ENCODE assay signal across 19 cellular contexts in genomic region chr6:156887623-156888269, GRCh38.
A peak's percentile ranks its signal among the peaks of the same experiment; 100 is the strongest.
DNase-seq lines count a peak whose midpoint lies in the region; ATAC-seq lines count a peak whose summit lies in the region.
"Had no signal": no experiment of that assay in that cellular context is flagged by ENCODE, and none has a peak within 500 bp of the region (broad histone marks: within the 10 kb centered on the region; RNA-seq: fewer than 3 reads in every experiment).

No MANE protein-coding gene starts in this region.

- peak; percentile 37 for ATAC-seq in activated CD4-positive, alpha-beta T cell treated with anti-CD3 and anti-CD28 coated beads for 36 hours
- peak; percentile 9 to 17 for ATAC-seq in right cardiac atrium
- ATAC-seq in stimulated activated naive CD8-positive, alpha-beta T cell treated with anti-CD3 and anti-CD28 coated beads, Interleukin-15, Interleukin-2, amounts not matched to agents 100 U/mL and 50 U/mL, for 24 hours: peak; percentile 51
- ATAC-seq: left lung had no signal

- no peaks in the 10 kb centered on the region for H3K9me3 ChIP-seq in right cardiac atrium (ENCODE audit: control insufficient read depth, low read length)
- H3K9me3 ChIP-seq: left lung, transverse colon had no signal

- intact Hi-C loops in activated CD4-positive, alpha-beta T cell treated with anti-CD3 and anti-CD28 coated beads for 36 hours (cut with DNase I, micrococcal nuclease): loop anchor here in 1 of 2 experiments (5.0 kb wide), 1 partner anchor 45 kb away; no protein-coding TSS in a partner anchor
- intact Hi-C loops in right cardiac atrium (cut with DNase I): loop anchor here in 1 of 4 donors (10.0 kb wide), 1 partner anchor 127 kb away; no protein-coding TSS in a partner anchor
- intact Hi-C loops in activated naive CD4-positive, alpha-beta T cell treated with anti-CD3 and anti-CD28 coated beads for 36 hours (cut with micrococcal nuclease): no loop called here

- no peaks in the 10 kb centered on the region for H3K36me3 Mint-ChIP-seq in activated CD4-positive, alpha-beta T cell treated with anti-CD3 and anti-CD28 coated beads for 36 hours (ENCODE audit: low read depth)
- no peaks in the 10 kb centered on the region for H3K36me3 Mint-ChIP-seq in activated naive CD8-positive, alpha-beta T cell
- H3K36me3 Mint-ChIP-seq in activated naive CD4-positive, alpha-beta T cell treated with anti-CD3 and anti-CD28 coated beads for 36 hours (ENCODE audit: low read depth): no peaks in the 10 kb centered on the region

- H3K4me1 Mint-ChIP-seq in activated CD4-positive, alpha-beta T cell treated with anti-CD3 and anti-CD28 coated beads for 36 hours: peaks cover 61% of the 10 kb centered on the region
- H3K4me1 Mint-ChIP-seq in activated naive CD8-positive, alpha-beta T cell (ENCODE audit: low read depth): peaks cover 81% of the 10 kb centered on the region
- H3K4me1 Mint-ChIP-seq in activated naive CD4-positive, alpha-beta T cell treated with anti-CD3 and anti-CD28 coated beads for 36 hours (ENCODE audit: low read depth): peaks cover 48% of the 10 kb centered on the region

- H3K4me3 Mint-ChIP-seq in activated CD4-positive, alpha-beta T cell treated with anti-CD3 and anti-CD28 coated beads for 36 hours: no peak overlapping the region
- peak overlapping the region; percentile 34 for H3K4me3 Mint-ChIP-seq in activated naive CD8-positive, alpha-beta T cell
- H3K4me3 Mint-ChIP-seq in activated naive CD4-positive, alpha-beta T cell treated with anti-CD3 and anti-CD28 coated beads for 36 hours: no peak overlapping the region

- no peaks in the 10 kb centered on the region for H3K9me3 Mint-ChIP-seq in activated CD4-positive, alpha-beta T cell treated with anti-CD3 and anti-CD28 coated beads for 36 hours (ENCODE audit: low read depth)
- H3K9me3 Mint-ChIP-seq in activated naive CD8-positive, alpha-beta T cell (ENCODE audit: low read depth): no peaks in the 10 kb centered on the region
- no peaks in the 10 kb centered on the region for H3K9me3 Mint-ChIP-seq in activated naive CD4-positive, alpha-beta T cell treated with anti-CD3 and anti-CD28 coated beads for 36 hours

- CTCF ChIA-PET in activated CD4-positive, alpha-beta T cell treated with anti-CD3 and anti-CD28 coated beads for 36 hours (lab: Charles Lee): interaction anchor here (1.1 kb wide), 1 partner anchor 23 kb away, joined by 3 read pairs; no protein-coding TSS in a partner anchor
- CTCF ChIA-PET in activated naive CD4-positive, alpha-beta T cell treated with anti-CD3 and anti-CD28 coated beads for 36 hours (lab: Charles Lee): interaction anchor here (0.6 kb wide), 1 partner anchor 174 kb away, joined by 3 read pairs; no protein-coding TSS in a partner anchor

- H3K27ac Mint-ChIP-seq in activated CD4-positive, alpha-beta T cell treated with anti-CD3 and anti-CD28 coated beads for 36 hours: no peak overlapping the region
- peak overlapping the region; percentile 69 for H3K27ac Mint-ChIP-seq in activated naive CD8-positive, alpha-beta T cell
- H3K27ac Mint-ChIP-seq in activated naive CD4-positive, alpha-beta T cell treated with anti-CD3 and anti-CD28 coated beads for 36 hours: no peak overlapping the region
- H3K27ac Mint-ChIP-seq: progenitor cell of endocrine pancreas had no signal

- no peaks in the 10 kb centered on the region for H3K27me3 Mint-ChIP-seq in activated CD4-positive, alpha-beta T cell treated with anti-CD3 and anti-CD28 coated beads for 36 hours
- H3K27me3 Mint-ChIP-seq in activated naive CD8-positive, alpha-beta T cell: no peaks in the 10 kb centered on the region
- H3K27me3 Mint-ChIP-seq in activated naive CD4-positive, alpha-beta T cell treated with anti-CD3 and anti-CD28 coated beads for 36 hours (ENCODE audit: low read depth): no peaks in the 10 kb centered on the region
- H3K27me3 Mint-ChIP-seq: progenitor cell of endocrine pancreas had no signal

- H3K27me3 ChIP-seq in right cardiac atrium (ENCODE audit: control insufficient read depth, insufficient read depth): no peaks in the 10 kb centered on the region
- H3K27me3 ChIP-seq: left lung, transverse colon had no signal

- no peak overlapping the region for H3K27ac ChIP-seq in right cardiac atrium (ENCODE audit: low read length)
- H3K27ac ChIP-seq: transverse colon had no signal

- no peak for DNase-seq in activated CD4-positive, alpha-beta T cell treated with anti-CD3 and anti-CD28 coated beads for 36 hours
- DNase-seq in activated CD4-positive, alpha-beta T cell treated with anti-CD3 and anti-CD28 coated beads for 48 hours: no peak
- no peak for DNase-seq in right cardiac atrium
- no peak for DNase-seq in stimulated activated naive CD8-positive, alpha-beta T cell treated with anti-CD3 and anti-CD28 coated beads, Interleukin-15, Interleukin-2, amounts not matched to agents 100 U/mL and 50 U/mL, for 24 hours
- DNase-seq in 8988T: no peak
- no peak for DNase-seq in HCEC 1CT
- DNase-seq in activated naive CD4-positive, alpha-beta T cell treated with anti-CD3 and anti-CD28 coated beads for 36 hours: no peak
- DNase-seq: activated CD8-positive, alpha-beta memory T cell treated with anti-CD3 and anti-CD28 coated beads for 24 hours; activated effector memory CD4-positive, alpha-beta T cell treated with Interleukin-2 at 50 U/mL for 16 hours; amygdala; Kasumi-1; left lung; NCI-H1105 treated with DMSO at 0.1 percent for 48 hours; NCI-H2171; SW 1271; transverse colon had no signal

- H3K4me3 ChIP-seq in right cardiac atrium (ENCODE audit: low read length): no peak overlapping the region
- H3K4me3 ChIP-seq: left lung, smooth muscle cell, transverse colon had no signal

- peaks cover 24% of the 10 kb centered on the region for H3K4me1 ChIP-seq in right cardiac atrium (ENCODE audit: control insufficient read depth, insufficient read depth, low read length)

- 74% methylated on average over 6 of the region's 6 CpGs for WGBS in right cardiac atrium

- POLR2A ChIA-PET in activated CD4-positive, alpha-beta T cell treated with anti-CD3 and anti-CD28 coated beads for 36 hours (lab: Charles Lee): no interaction called here
